Comparison of ENCODE assay signal across 38 cellular contexts in genomic region chr4:156909010-156909409, GRCh38.
"Had no signal": no experiment of that assay in that cellular context is flagged by ENCODE, and none has a peak within 500 bp of the region (broad histone marks: within the 10 kb centered on the region; RNA-seq: fewer than 3 reads in every experiment).

No MANE protein-coding gene starts in this region.

- H3K27ac ChIP-seq: ascending aorta, cardiac muscle cell, VCaP had no signal

- H3K27ac Mint-ChIP-seq: activated B cell treated with CpG ODN at 0.5 μM for 24 hours; activated CD4-positive, alpha-beta memory T cell treated with anti-CD3 and anti-CD28 coated beads for 36 hours; activated CD4-positive, alpha-beta T cell treated with anti-CD3 and anti-CD28 coated beads, Interleukin-2, amount 10 ng/mL, durations not matched to agents 24 days and 14 days; activated CD8-positive, alpha-beta T cell treated with anti-CD3 and anti-CD28 coated beads for 36 hours; activated naive CD4-positive, alpha-beta T cell treated with anti-CD3 and anti-CD28 coated beads for 36 hours; activated naive CD4-positive, alpha-beta T cell treated with anti-CD3 and anti-CD28 coated beads, Interleukin-2, amount 50 U/mL, for 72 hours; activated naive CD8-positive, alpha-beta T cell treated with anti-CD3 and anti-CD28 coated beads for 36 hours; activated T-cell treated with anti-CD3 and anti-CD28 coated beads, Interleukin-2, amount 50 U/mL, for 72 hours; activated T-helper 1 cell treated with anti-CD3 and anti-CD28 coated beads, Interleukin-12 subunit alpha, Interleukin-12 subunit beta, Interleukin-2, Interleukin-4 antibody, amounts not matched to agents 30 ng/mL and 10 ng/mL and 1 ng/mL, durations not matched to agents 14 hours and 24 hours and 36 hours; activated T-helper 17 cell treated with anti-CD3 and anti-CD28 coated beads, Interleukin-2, amount 50 U/mL, for 72 hours; brain; T-helper 1 cell treated with Interleukin-12 subunit alpha and Interleukin-12 subunit beta and Interleukin-4 antibody, amounts not matched to agents 30 μg/mL and 1 μg/mL, for 36 hours; T-helper 2 cell treated with Interferon-gamma antibody and Interleukin-4, amounts not matched to agents 5 μg/mL and 100 μg/mL, for 36 hours had no signal

- H3K27me3 Mint-ChIP-seq: activated B cell treated with CpG ODN at 0.5 μM for 24 hours; activated CD4-positive, alpha-beta memory T cell treated with anti-CD3 and anti-CD28 coated beads for 36 hours; activated CD4-positive, alpha-beta T cell treated with anti-CD3 and anti-CD28 coated beads, Interleukin-2, amount 10 ng/mL, durations not matched to agents 24 days and 14 days; activated CD8-positive, alpha-beta T cell treated with anti-CD3 and anti-CD28 coated beads for 36 hours; activated naive CD8-positive, alpha-beta T cell treated with anti-CD3 and anti-CD28 coated beads for 36 hours; activated T-helper 17 cell treated with anti-CD3 and anti-CD28 coated beads, Interleukin-2, amount 50 U/mL, for 72 hours; brain; central memory CD8-positive, alpha-beta T cell had no signal

- H3K4me1 Mint-ChIP-seq: activated B cell treated with CpG ODN at 0.5 μM for 24 hours; activated CD4-positive, alpha-beta T cell treated with anti-CD3 and anti-CD28 coated beads, Interleukin-2, amount 10 ng/mL, durations not matched to agents 24 days and 14 days; activated naive CD8-positive, alpha-beta T cell treated with anti-CD3 and anti-CD28 coated beads for 36 hours; activated T-helper 17 cell treated with anti-CD3 and anti-CD28 coated beads, Interleukin-2, amount 50 U/mL, for 72 hours; central memory CD8-positive, alpha-beta T cell had no signal

- DNase-seq: activated B cell treated with CpG ODN at 0.5 μM for 24 hours; activated CD4-positive, alpha-beta memory T cell treated with anti-CD3 and anti-CD28 coated beads for 36 hours; activated CD4-positive, alpha-beta T cell treated with anti-CD3 and anti-CD28 coated beads for 4 hours; activated CD4-positive, alpha-beta T cell treated with anti-CD3 and anti-CD28 coated beads, Interleukin-2, amount 10 ng/mL, durations not matched to agents 24 days and 14 days; activated CD4-positive, alpha-beta T cell treated with anti-CD3 and anti-CD28 coated beads, Interleukin-2, amount 50 U/mL, for 1 hour; activated CD4-positive, alpha-beta T cell treated with anti-CD3 and anti-CD28 coated beads, Interleukin-2, amount 50 U/mL, for 4 hours; activated CD4-positive, CD25-positive, alpha-beta regulatory T cell treated with anti-CD3 and anti-CD28 coated beads, Interleukin-2, amount 50 U/mL, for 72 hours; activated CD8-positive, alpha-beta memory T cell treated with anti-CD3 and anti-CD28 coated beads, Interleukin-2, amount 50 U/mL, for 4 hours; activated CD8-positive, alpha-beta T cell treated with anti-CD3 and anti-CD28 coated beads for 36 hours; activated effector memory CD4-positive, alpha-beta T cell treated with anti-CD3 and anti-CD28 coated beads, Interleukin-2, amount 50 U/mL, for 16 hours; activated gamma-delta T cell treated with Interleukin-2 at 50 U/mL for 16 hours; activated naive CD4-positive, alpha-beta T cell; activated naive CD4-positive, alpha-beta T cell treated with anti-CD3 and anti-CD28 coated beads for 36 hours; activated naive CD4-positive, alpha-beta T cell treated with anti-CD3 and anti-CD28 coated beads, Interleukin-2, amount 50 U/mL, for 16 hours; activated naive CD8-positive, alpha-beta T cell treated with anti-CD3 and anti-CD28 coated beads for 36 hours; activated T-cell treated with anti-CD3 and anti-CD28 coated beads for 4 hours; activated T-cell treated with anti-CD3 and anti-CD28 coated beads, Interleukin-2, amount 50 U/mL, for 1 hour; activated T-cell treated with anti-CD3 and anti-CD28 coated beads, Interleukin-2, amount 50 U/mL, for 4 hours; activated T-cell treated with anti-CD3 and anti-CD28 coated beads, Interleukin-2, amount 50 U/mL, for 72 hours; amygdala; anterior cingulate cortex; caudate nucleus; cerebellar nuclear complex; T-helper 1 cell; T-helper 2 cell; T-helper 9 cell had no signal

- H3K9me3 Mint-ChIP-seq: activated B cell treated with CpG ODN at 0.5 μM for 24 hours; activated CD4-positive, alpha-beta T cell treated with anti-CD3 and anti-CD28 coated beads, Interleukin-2, amount 10 ng/mL, durations not matched to agents 24 days and 14 days; activated CD8-positive, alpha-beta T cell treated with anti-CD3 and anti-CD28 coated beads for 36 hours; activated naive CD8-positive, alpha-beta T cell treated with anti-CD3 and anti-CD28 coated beads for 36 hours; activated T-cell treated with anti-CD3 and anti-CD28 coated beads, Interleukin-2, amount 50 U/mL, for 4 hours; T-helper 1 cell treated with Interleukin-12 subunit alpha and Interleukin-12 subunit beta and Interleukin-4 antibody, amounts not matched to agents 30 μg/mL and 1 μg/mL, for 36 hours; T-helper 2 cell treated with Interferon-gamma antibody and Interleukin-4, amounts not matched to agents 5 μg/mL and 100 μg/mL, for 36 hours had no signal

- H3K4me3 ChIP-seq: ascending aorta, cardiac muscle cell had no signal

- ATAC-seq: activated CD8-positive, alpha-beta T cell treated with anti-CD3 and anti-CD28 coated beads for 36 hours; activated naive CD4-positive, alpha-beta T cell treated with anti-CD3 and anti-CD28 coated beads, Interleukin-2, amount 50 U/mL, for 72 hours; activated T-cell treated with anti-CD3 and anti-CD28 coated beads, Interleukin-2, amount 50 U/mL, for 4 hours; activated T-cell treated with anti-CD3 and anti-CD28 coated beads, Interleukin-2, amount 50 U/mL, for 72 hours; activated T-helper 17 cell treated with anti-CD3 and anti-CD28 coated beads, Interleukin-2, amount 50 U/mL, for 72 hours had no signal

- H3K36me3 ChIP-seq: ascending aorta, cardiac muscle cell had no signal

- H3K4me3 Mint-ChIP-seq: activated B cell treated with CpG ODN at 0.5 μM for 24 hours; activated CD4-positive, alpha-beta memory T cell treated with anti-CD3 and anti-CD28 coated beads for 36 hours; activated CD4-positive, alpha-beta T cell treated with anti-CD3 and anti-CD28 coated beads, Interleukin-2, amount 10 ng/mL, durations not matched to agents 24 days and 14 days; activated CD8-positive, alpha-beta T cell treated with anti-CD3 and anti-CD28 coated beads for 36 hours; activated naive CD4-positive, alpha-beta T cell treated with anti-CD3 and anti-CD28 coated beads for 36 hours; activated naive CD8-positive, alpha-beta T cell treated with anti-CD3 and anti-CD28 coated beads for 36 hours; activated T-cell treated with anti-CD3 and anti-CD28 coated beads, Interleukin-2, amount 50 U/mL, for 4 hours; activated T-cell treated with anti-CD3 and anti-CD28 coated beads, Interleukin-2, amount 50 U/mL, for 72 hours; activated T-helper 1 cell treated with anti-CD3 and anti-CD28 coated beads, Interleukin-12 subunit alpha, Interleukin-12 subunit beta, Interleukin-2, Interleukin-4 antibody, amounts not matched to agents 30 ng/mL and 10 ng/mL and 1 ng/mL, durations not matched to agents 14 hours and 24 hours and 36 hours; activated T-helper 17 cell treated with anti-CD3 and anti-CD28 coated beads, Interleukin-2, amount 50 U/mL, for 72 hours; brain; central memory CD8-positive, alpha-beta T cell; T-helper 1 cell treated with Interleukin-12 subunit alpha and Interleukin-12 subunit beta and Interleukin-4 antibody, amounts not matched to agents 30 μg/mL and 1 μg/mL, for 36 hours; T-helper 2 cell treated with Interferon-gamma antibody and Interleukin-4, amounts not matched to agents 5 μg/mL and 100 μg/mL, for 36 hours had no signal

- H3K27me3 ChIP-seq: ascending aorta, cardiac muscle cell had no signal

- H3K36me3 Mint-ChIP-seq: activated CD4-positive, alpha-beta memory T cell treated with anti-CD3 and anti-CD28 coated beads for 36 hours; activated naive CD4-positive, alpha-beta T cell treated with anti-CD3 and anti-CD28 coated beads, Interleukin-2, amount 50 U/mL, for 72 hours; activated naive CD8-positive, alpha-beta T cell treated with anti-CD3 and anti-CD28 coated beads for 36 hours; brain had no signal

- FAIRE-seq: bronchial epithelial cell, TTC549 had no signal

- H3K9me3 ChIP-seq: ascending aorta had no signal
